ENCODE assay signal across 12 cellular contexts in the genomic region with DNA sequence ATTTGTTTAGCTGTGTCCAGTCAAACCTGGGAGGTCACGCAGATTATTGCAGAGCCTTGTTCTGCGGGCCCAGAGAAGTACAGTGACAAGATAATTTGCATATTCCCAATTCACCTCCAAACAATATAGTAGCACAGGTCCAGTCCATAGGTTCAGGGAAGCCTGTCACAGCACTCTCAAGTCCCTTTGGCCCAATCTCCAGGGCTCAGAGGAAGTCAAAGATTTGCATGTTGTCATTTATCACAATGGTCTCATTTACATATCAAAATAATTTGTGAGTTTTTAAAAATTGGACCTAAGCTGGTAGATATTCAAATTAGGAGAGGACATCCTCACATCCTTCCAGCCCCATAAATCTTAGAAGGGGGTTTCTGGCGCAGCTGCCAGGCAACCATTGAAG. TPM values are rescaled to one million over a fixed set of nuclear protein-coding genes. Genes with fewer than 3 reads are reported as not detected.
DNase-seq lines count a peak whose midpoint lies in the region; ATAC-seq, FAIRE-seq and TF ChIP-seq lines count a peak whose summit lies in the region.
"Had no signal": no experiment of that assay in that cellular context is flagged by ENCODE, and none has a peak within 500 bp of the region (broad histone marks: within the 10 kb centered on the region; RNA-seq: fewer than 3 reads in every experiment).

No MANE protein-coding gene starts in this region.

- TF ChIP-seq CTCF in mesothelial cell of epicardium (IDR thresholded peaks at IDR 0.05; ENCODE audit: unreplicated experiment) (no peak), suprapubic skin (IDR thresholded peaks at IDR 0.05) (no peak)

- WGBS in suprapubic skin: 74% methylated on average over 3 of the region's 3 CpGs

- no peak for TF ChIP-seq POLR2A in suprapubic skin (IDR thresholded peaks at IDR 0.05)

- H3K4me1 ChIP-seq in suprapubic skin: peaks cover 29% of the 10 kb centered on the region

- H3K36me3 ChIP-seq in suprapubic skin: peaks cover 28% of the 10 kb centered on the region

- peak overlapping the region; percentile 25 for H3K27ac ChIP-seq in suprapubic skin

- H3K9me3 Mint-ChIP-seq in activated naive CD4-positive, alpha-beta T cell treated with anti-CD3 and anti-CD28 coated beads for 36 hours: no peaks in the 10 kb centered on the region
- no peaks in the 10 kb centered on the region for H3K9me3 Mint-ChIP-seq in activated naive CD8-positive, alpha-beta T cell (ENCODE audit: low read depth)
- no peaks in the 10 kb centered on the region for H3K9me3 Mint-ChIP-seq in mesothelial cell of epicardium
- H3K9me3 Mint-ChIP-seq: WTC11 had no signal

- no peak for DNase-seq in activated naive CD4-positive, alpha-beta T cell treated with anti-CD3 and anti-CD28 coated beads for 36 hours
- no peak for DNase-seq in activated naive CD4-positive, alpha-beta T cell treated with anti-CD3 and anti-CD28 coated beads, Interleukin-2, amount 50 U/mL, for 16 hours
- DNase-seq in mesothelial cell of epicardium (ENCODE audit: low spot score in 2 of 2, unreplicated experiment in 2 of 2) (no peak), suprapubic skin (ENCODE audit: low spot score in 2 of 2) (no peak), RCC 7860 (ENCODE audit: low spot score) (no peak), SW480 (ENCODE audit: low spot score) (no peak)
- DNase-seq: NCI-H2171 treated with DMSO at 0.1 percent for 48 hours had no signal

- intact Hi-C loops in activated naive CD4-positive, alpha-beta T cell treated with anti-CD3 and anti-CD28 coated beads for 36 hours (cut with micrococcal nuclease): no loop called here

- H3K4me3 ChIP-seq in suprapubic skin: no peak overlapping the region
- H3K4me3 ChIP-seq: A549 had no signal

- TF ChIP-seq EP300 in suprapubic skin (IDR thresholded peaks at IDR 0.05): no peak

- H3K36me3 Mint-ChIP-seq in activated naive CD4-positive, alpha-beta T cell treated with anti-CD3 and anti-CD28 coated beads for 36 hours (ENCODE audit: low read depth): peaks cover 3% of the 10 kb centered on the region
- no peaks in the 10 kb centered on the region for H3K36me3 Mint-ChIP-seq in activated naive CD8-positive, alpha-beta T cell
- H3K36me3 Mint-ChIP-seq in mesothelial cell of epicardium: peaks cover 11% of the 10 kb centered on the region
- H3K36me3 Mint-ChIP-seq: WTC11 had no signal

- no peak for FAIRE-seq in RCC 7860 (lab: Jason Lieb, UNC)
- FAIRE-seq: A549 had no signal

- peak overlapping the region; percentile 5 for H3K27ac Mint-ChIP-seq in activated naive CD4-positive, alpha-beta T cell treated with anti-CD3 and anti-CD28 coated beads for 36 hours
- H3K27ac Mint-ChIP-seq in activated naive CD8-positive, alpha-beta T cell: peak overlapping the region; percentile 77
- peak overlapping the region; percentile 59 for H3K27ac Mint-ChIP-seq in mesothelial cell of epicardium

- no peaks in the 10 kb centered on the region for H3K27me3 Mint-ChIP-seq in activated naive CD4-positive, alpha-beta T cell treated with anti-CD3 and anti-CD28 coated beads for 36 hours (ENCODE audit: low read depth)
- H3K27me3 Mint-ChIP-seq in activated naive CD8-positive, alpha-beta T cell: no peaks in the 10 kb centered on the region
- no peaks in the 10 kb centered on the region for H3K27me3 Mint-ChIP-seq in mesothelial cell of epicardium (ENCODE audit: low read depth)

- no peak for ATAC-seq in HG03135 (IDR thresholded peaks at IDR 0.05; ENCODE audit: unreplicated experiment)
- ATAC-seq: WTC11 had no signal

- no peaks in the 10 kb centered on the region for H3K9me3 ChIP-seq in suprapubic skin
- H3K9me3 ChIP-seq: A549 had no signal

- peaks cover 11% of the 10 kb centered on the region for H3K4me1 Mint-ChIP-seq in activated naive CD4-positive, alpha-beta T cell treated with anti-CD3 and anti-CD28 coated beads for 36 hours (ENCODE audit: low read depth)
- H3K4me1 Mint-ChIP-seq in activated naive CD8-positive, alpha-beta T cell (ENCODE audit: low read depth): peaks cover 26% of the 10 kb centered on the region
- H3K4me1 Mint-ChIP-seq in mesothelial cell of epicardium: peaks cover 9% of the 10 kb centered on the region

- H3K4me3 Mint-ChIP-seq in activated naive CD4-positive, alpha-beta T cell treated with anti-CD3 and anti-CD28 coated beads for 36 hours: no peak overlapping the region
- no peak overlapping the region for H3K4me3 Mint-ChIP-seq in activated naive CD8-positive, alpha-beta T cell
- no peak overlapping the region for H3K4me3 Mint-ChIP-seq in mesothelial cell of epicardium
- H3K4me3 Mint-ChIP-seq: WTC11 had no signal

- H3K27me3 ChIP-seq in suprapubic skin: no peaks in the 10 kb centered on the region

- CTCF ChIA-PET in activated naive CD4-positive, alpha-beta T cell treated with anti-CD3 and anti-CD28 coated beads for 36 hours (lab: Charles Lee): no interaction called here

RNA-seq across cellular contexts. Expression of a gene that starts 11.9 kb away (rescaled TPM):
- total RNA-seq in activated naive CD4-positive, alpha-beta T cell treated with anti-CD3 and anti-CD28 coated beads for 36 hours: 1 to 10 TPM; 9.2 to 9.4 TPM
- 36.4 to 40.1 TPM (median 39.7 TPM) in 3 replicates for total RNA-seq in mesothelial cell of epicardium
- 10 to 100 TPM; 36.1 to 65.7 (median 45.3) TPM for total RNA-seq in suprapubic skin

RNA-seq across cellular contexts. Expression of a gene that starts 13.7 kb away (rescaled TPM):
- not detected for total RNA-seq in activated naive CD4-positive, alpha-beta T cell treated with anti-CD3 and anti-CD28 coated beads for 36 hours
- not detected in 3 replicates for total RNA-seq in mesothelial cell of epicardium
- total RNA-seq in suprapubic skin: not detected
- total RNA-seq: aorta had no signal

RNA-seq across cellular contexts. Expression of a gene that starts 16.7 kb away (rescaled TPM):
- 100 to 1,000 TPM; 204 to 205 TPM for total RNA-seq in activated naive CD4-positive, alpha-beta T cell treated with anti-CD3 and anti-CD28 coated beads for 36 hours
- total RNA-seq in mesothelial cell of epicardium: 195 to 208 TPM (median 204 TPM) in 3 replicates
- 100 to 1,000 TPM; 104 to 194 (median 140) TPM for total RNA-seq in suprapubic skin

RNA-seq across cellular contexts. Expression of a gene that starts 22.6 kb away (rescaled TPM):
- total RNA-seq in activated naive CD4-positive, alpha-beta T cell treated with anti-CD3 and anti-CD28 coated beads for 36 hours: 1 to 10 TPM; 5.1 to 5.9 TPM
- total RNA-seq in mesothelial cell of epicardium (15.9 to 17.7 TPM (median 16.0 TPM) in 3 replicates), suprapubic skin (10 to 100 TPM in 2 of 4 donors, 1 to 10 TPM in 2; 7.3 to 11.3 (median 9.7) TPM)

RNA-seq across cellular contexts. Expression of a gene that starts 28.2 kb away (rescaled TPM):
- total RNA-seq in activated naive CD4-positive, alpha-beta T cell treated with anti-CD3 and anti-CD28 coated beads for 36 hours: 1 to 10 TPM; 1.3 to 1.6 TPM
- total RNA-seq in mesothelial cell of epicardium (24.8 to 26.8 TPM (median 26.5 TPM) in 3 replicates), suprapubic skin (10 to 100 TPM; 10.3 to 28.5 (median 12.5) TPM)

Comparison
In these comparisons a context has a peak if more than half of its experiments do, and no peak if none do; other contexts are left out.
1. H3K27ac Mint-ChIP-seq: peak in every context shown above with its lines; median percentile 77 in activated naive CD8-positive, alpha-beta T cell; 59 in mesothelial cell of epicardium; 5 in activated naive CD4-positive, alpha-beta T cell treated with anti-CD3 and anti-CD28 coated beads for 36 hours.